8 cellular contexts compared by ENCODE assay signal in the genomic region with DNA sequence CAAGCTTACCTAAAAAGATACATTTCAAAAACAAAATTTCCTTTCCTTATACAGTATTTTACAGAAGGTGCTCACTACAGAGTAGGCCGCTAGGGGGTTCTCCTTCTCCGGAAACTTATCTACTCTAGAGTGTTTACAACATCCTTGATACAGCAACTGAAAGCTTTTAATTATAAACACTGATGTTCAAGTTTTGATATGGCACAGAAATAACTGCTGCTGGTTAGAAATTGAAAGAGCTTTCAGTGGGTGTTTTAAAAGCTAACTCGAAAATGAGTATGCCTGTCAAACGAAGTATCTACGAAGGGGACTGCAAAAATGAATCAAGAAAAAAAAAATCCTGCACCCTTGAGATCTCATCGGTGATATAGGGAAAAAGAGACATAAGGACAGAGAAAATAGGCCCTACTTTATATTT. TPM values are rescaled to one million over a fixed set of nuclear protein-coding genes. Genes with fewer than 3 reads are reported as not detected.
DNase-seq lines count a peak whose midpoint lies in the region; ATAC-seq and TF ChIP-seq lines count a peak whose summit lies in the region.

No MANE protein-coding gene starts in this region.

- TF ChIP-seq POLR2A in esophagus squamous epithelium (IDR thresholded peaks at IDR 0.05) (no peak), thyroid gland (IDR thresholded peaks at IDR 0.05) (no peak)

- no peak for ATAC-seq in HG03139 (IDR thresholded peaks at IDR 0.05; ENCODE audit: unreplicated experiment)

- 0 to 1% methylated on average over 6 of the region's 6 CpGs for WGBS in esophagus squamous epithelium, 2 donors
- 1% methylated on average over 6 of the region's 6 CpGs for WGBS in thyroid gland, 2 donors

- intact Hi-C loops in esophagus squamous epithelium (cut with DNase I) (no loop called here), thyroid gland (cut with DNase I) (no loop called here)

- TF ChIP-seq CTCF in HFF-Myc (IDR thresholded peaks at IDR 0.05; ENCODE audit: low read depth, low read length, missing control alignments) (peak; percentile 73), esophagus squamous epithelium (IDR thresholded peaks at IDR 0.05) (peak; percentile 64 to 88 (median 82)), thyroid gland (IDR thresholded peaks at IDR 0.05) (peak; percentile 63 to 84 (median 76))

- H3K27me3 ChIP-seq in esophagus squamous epithelium, result no peaks in the 10 kb centered on the region
- no peaks in the 10 kb centered on the region for H3K27me3 ChIP-seq in thyroid gland

- H3K9me3 ChIP-seq in esophagus squamous epithelium (no peaks in the 10 kb centered on the region), thyroid gland (no peaks in the 10 kb centered on the region)

- H3K4me1 ChIP-seq in esophagus squamous epithelium (peaks cover 14 to 85% (median 36%) of the 10 kb centered on the region in 3 donors), thyroid gland (peaks cover 43 to 44% of the 10 kb centered on the region in 2 donors)

- peak overlapping the region; percentile 95 to 99 (median 96) for H3K27ac ChIP-seq in esophagus squamous epithelium
- peak overlapping the region; percentile 77 to 97 (median 97) for H3K27ac ChIP-seq in thyroid gland

- DNase-seq in DMS153 treated with DMSO at 0.1 percent for 48 hours (lab: John Stamatoyannopoulos, UW; ENCODE audit: unreplicated experiment), result peak; percentile 70
- no peak for DNase-seq in HFF-Myc (ENCODE audit: extremely low read depth, low read depth)
- DNase-seq in NCI-H446 treated with DMSO at 0.1 percent for 48 hours (lab: John Stamatoyannopoulos, UW), result peak; percentile 15
- DNase-seq in activated T-cell treated with anti-CD3 and anti-CD28 coated beads for 4 hours, result peak; percentile 33
- DNase-seq in esophagus squamous epithelium (lab: John Stamatoyannopoulos, UW), result no peak
- DNase-seq in myocyte (ENCODE audit: low read depth), result peak; percentile 65
- peak; percentile 60 to 61 for DNase-seq in thyroid gland

- H3K4me3 ChIP-seq in HFF-Myc (replicated peaks; ENCODE audit: low read depth, low read length), result peak overlapping the region; percentile 92
- H3K4me3 ChIP-seq in esophagus squamous epithelium, result peak overlapping the region; percentile 86 to 97 (median 90)
- peak overlapping the region; percentile 92 to 99 (median 99) for H3K4me3 ChIP-seq in thyroid gland (replicated peaks in 1 of 3)

- peaks cover 0 to 31% (median 6%) of the 10 kb centered on the region in 3 donors for H3K36me3 ChIP-seq in esophagus squamous epithelium
- peaks cover 11 to 13% of the 10 kb centered on the region in 2 donors for H3K36me3 ChIP-seq in thyroid gland

RNA-seq across cellular contexts. Expression of a gene that starts 1.0 kb away (rescaled TPM):
- total RNA-seq in esophagus squamous epithelium, result 10 to 100 TPM in 3 of 4 donors, 1 to 10 TPM in 1; 9.6 to 32.0 (median 22.9) TPM
- total RNA-seq in myocyte, result 7.1 TPM in 2 replicates
- polyA plus RNA-seq in myocyte (2012), result 2.3 TPM
- 10 to 100 TPM; 11.6 to 17.7 (median 13.5) TPM for total RNA-seq in thyroid gland

RNA-seq across cellular contexts. Expression of a gene that starts 3.1 kb away (rescaled TPM):
- 10 to 100 TPM in 3 of 4 donors, 1 to 10 TPM in 1; 9.4 to 28.7 (median 12.3) TPM for total RNA-seq in esophagus squamous epithelium
- 5.7 and 6.0 TPM in 2 replicates for total RNA-seq in myocyte
- 6.5 TPM for polyA plus RNA-seq in myocyte (2012)
- total RNA-seq in thyroid gland, result 100 to 1,000 TPM in 2 of 4 donors, 10 to 100 TPM in 2; 87.7 to 191 (median 110) TPM

RNA-seq across cellular contexts. Expression of a gene that starts 17.4 kb away (rescaled TPM):
- total RNA-seq in esophagus squamous epithelium (100 to 1,000 TPM in 1 of 4 donors, 10 to 100 TPM in 3; 52.8 to 173 (median 86.4) TPM), myocyte (0.13 TPM in 1 of 2 replicates, not detected in the other), thyroid gland (10 to 100 TPM in 3 of 4 donors, 1 to 10 TPM in 1; 7.1 to 24.6 (median 13.3) TPM)
- 0.06 TPM for polyA plus RNA-seq in myocyte (2012)

RNA-seq across cellular contexts. Expression of a gene that starts 38.7 kb away (rescaled TPM):
- under 1 TPM in 1 of 4 donors, not detected in 3; 0.38 TPM for total RNA-seq in esophagus squamous epithelium
- total RNA-seq in myocyte, result not detected in 2 replicates
- not detected for polyA plus RNA-seq in myocyte (2012)
- not detected for total RNA-seq in thyroid gland

RNA-seq across cellular contexts. Expression of a gene that starts 54.0 kb away (rescaled TPM):
- total RNA-seq in esophagus squamous epithelium (under 1 TPM in 1 of 4 donors, not detected in 3; 0.67 TPM), myocyte (not detected in 2 replicates), thyroid gland (not detected)
- polyA plus RNA-seq in myocyte (2012), result not detected

Comparison
In these comparisons a context has a peak if more than half of its experiments do, and no peak if none do; other contexts are left out.
1. DNase-seq: peak in DMS153 treated with DMSO at 0.1 percent for 48 hours (single experiment), NCI-H446 treated with DMSO at 0.1 percent for 48 hours (single experiment), activated T-cell treated with anti-CD3 and anti-CD28 coated beads for 4 hours (single experiment), myocyte (single experiment) and thyroid gland (2 of 2); none in HFF-Myc (single experiment) and esophagus squamous epithelium (single experiment).
2. Peak in every context shown above with its lines, with median percentiles within 50 percentile points of each other: H3K4me3 ChIP-seq and CTCF ChIP-seq.